In the genomic region with DNA sequence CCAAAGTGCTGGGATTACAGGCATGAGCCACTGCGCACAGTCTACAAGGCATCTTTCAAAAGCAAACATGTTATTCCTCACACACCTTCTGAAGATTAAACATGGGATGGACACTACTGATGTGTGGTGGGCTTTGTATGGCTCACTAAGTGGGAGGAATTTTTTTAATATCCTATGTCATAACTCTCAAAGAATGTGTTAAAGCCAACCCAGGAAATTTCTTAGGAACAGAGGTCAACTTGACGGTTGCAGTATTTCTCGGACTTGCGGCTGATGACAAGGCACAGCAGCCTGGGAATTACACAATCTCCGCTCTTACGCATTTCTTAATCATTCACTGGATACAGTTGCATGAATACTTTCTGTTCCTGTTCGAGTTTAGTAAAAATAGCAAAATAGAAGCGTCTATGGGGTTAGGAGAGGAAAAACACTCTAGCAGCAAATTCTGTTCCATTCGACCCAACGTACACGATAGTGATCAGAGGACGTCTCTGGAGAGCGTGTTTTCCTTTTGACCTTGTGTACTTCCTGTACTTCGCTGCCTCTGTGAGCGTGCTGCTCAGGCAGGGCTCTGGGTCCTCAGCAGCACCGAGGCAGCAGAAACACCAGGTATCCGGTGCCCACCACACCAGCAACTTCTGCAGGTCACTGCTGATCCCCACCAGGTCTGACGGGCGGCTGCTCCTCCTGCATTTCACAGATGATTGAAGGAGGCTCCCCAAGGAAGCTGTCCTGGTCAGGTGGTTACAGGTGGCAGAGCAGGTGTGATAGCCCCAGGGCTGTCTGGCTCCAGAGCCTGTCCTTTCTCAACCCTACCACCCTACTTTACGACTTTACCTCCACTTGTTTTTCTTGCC, we compare ENCODE assay signal across 8 cellular contexts. TPM values are rescaled to one million over a fixed set of nuclear protein-coding genes. Genes with fewer than 3 reads are reported as not detected.
DNase-seq lines count a peak whose midpoint lies in the region; ATAC-seq and TF ChIP-seq lines count a peak whose summit lies in the region.

No MANE protein-coding gene starts in this region.

- H3K36me3 Mint-ChIP-seq in MCF 10A (ENCODE audit: insufficient read depth, unreplicated experiment), result no peaks in the 10 kb centered on the region
- no peaks in the 10 kb centered on the region for H3K36me3 Mint-ChIP-seq in stimulated activated memory B cell treated with anti-CD40 and anti-IgM and Interleukin-4, amounts not matched to agents 10 μg/mL and 1 μg/mL and 100 μg/mL, for 72 hours

- H3K9me3 Mint-ChIP-seq in MCF 10A (ENCODE audit: unreplicated experiment), result no peaks in the 10 kb centered on the region
- no peaks in the 10 kb centered on the region for H3K9me3 Mint-ChIP-seq in stimulated activated memory B cell treated with anti-CD40 and anti-IgM and Interleukin-4, amounts not matched to agents 10 μg/mL and 1 μg/mL and 100 μg/mL, for 72 hours

- CTCF ChIA-PET in MCF 10A (lab: Yijun Ruan, JAX), result interaction anchor here (0.9 to 1.0 kb wide), 2 partner anchors 22 to 31 kb away, joined by 3 to 4 read pairs; no protein-coding TSS in a partner anchor

- H3K4me3 Mint-ChIP-seq in MCF 10A (ENCODE audit: unreplicated experiment), result peak overlapping the region; percentile 75
- peak overlapping the region; percentile 70 for H3K4me3 Mint-ChIP-seq in stimulated activated memory B cell treated with anti-CD40 and anti-IgM and Interleukin-4, amounts not matched to agents 10 μg/mL and 1 μg/mL and 100 μg/mL, for 72 hours

- peak; percentile 47 for ATAC-seq in HG02938 (IDR thresholded peaks at IDR 0.05; ENCODE audit: unreplicated experiment)
- peak; percentile 79 for ATAC-seq in stimulated activated memory B cell treated with anti-CD40 and anti-IgM and Interleukin-4, amounts not matched to agents 10 μg/mL and 1 μg/mL and 100 μg/mL, for 72 hours

- DNase-seq in NCI-H1417 (lab: John Stamatoyannopoulos, UW) (peak in 2 of 3 experiments; percentile 41 to 61), NCI-H1417 treated with DMSO at 0.1 percent for 48 hours (lab: John Stamatoyannopoulos, UW) (no peak), RPMI8226 (peak; percentile 40), MCF 10A (ENCODE audit: unreplicated experiment) (peak; percentile 95), kidney glomerular epithelial cell (lab: John Stamatoyannopoulos, UW) (peak; percentile 99), middle frontal gyrus (ENCODE audit: extremely low spot score, low spot score) (no peak)

- H3K4me1 Mint-ChIP-seq in MCF 10A (ENCODE audit: insufficient read depth, unreplicated experiment), result peaks cover 27% of the 10 kb centered on the region
- H3K4me1 Mint-ChIP-seq in stimulated activated memory B cell treated with anti-CD40 and anti-IgM and Interleukin-4, amounts not matched to agents 10 μg/mL and 1 μg/mL and 100 μg/mL, for 72 hours, result peaks cover 54% of the 10 kb centered on the region

- intact Hi-C loops in MCF 10A (cut with micrococcal nuclease), result no loop called here

- POLR2A ChIA-PET in MCF 10A (lab: Yijun Ruan, JAX), result interaction anchor here (0.7 to 1.6 kb wide), 10 partner anchors 16 to 378 kb away, joined by 3 to 11 read pairs (median 4); no protein-coding TSS in a partner anchor

- no peak for TF ChIP-seq CTCF in MCF 10A (IDR thresholded peaks at IDR 0.05; ENCODE audit: unreplicated experiment)

- BruUV-seq in MCF 10A (replicated peaks; lab: Mats Ljungman, UMichigan), result TSS peak; percentile 94

- H3K27ac Mint-ChIP-seq in MCF 10A (ENCODE audit: low read depth, unreplicated experiment), result peak overlapping the region; percentile 59
- peak overlapping the region; percentile 84 for H3K27ac Mint-ChIP-seq in stimulated activated memory B cell treated with anti-CD40 and anti-IgM and Interleukin-4, amounts not matched to agents 10 μg/mL and 1 μg/mL and 100 μg/mL, for 72 hours

- no peaks in the 10 kb centered on the region for H3K27me3 Mint-ChIP-seq in MCF 10A (ENCODE audit: insufficient read depth, unreplicated experiment)
- H3K27me3 Mint-ChIP-seq in stimulated activated memory B cell treated with anti-CD40 and anti-IgM and Interleukin-4, amounts not matched to agents 10 μg/mL and 1 μg/mL and 100 μg/mL, for 72 hours, result no peaks in the 10 kb centered on the region

RNA-seq across cellular contexts. Expression of gene SRGN, which starts 26.4 kb away (rescaled TPM):
- 2.3 and 2.7 TPM in 2 replicates for total RNA-seq in MCF 10A (2022)

Comparison
In these comparisons a context has a peak if more than half of its experiments do, and no peak if none do; other contexts are left out.
1. DNase-seq: peak in NCI-H1417 (2 of 3), RPMI8226 (single experiment), MCF 10A (single experiment) and kidney glomerular epithelial cell (single experiment); none in NCI-H1417 treated with DMSO at 0.1 percent for 48 hours (single experiment) and middle frontal gyrus (single experiment).